In genomic region chr14:77151245-77151644, GRCh38 we compare ENCODE assay signal across 9 cellular contexts. TPM values are rescaled to one million over a fixed set of nuclear protein-coding genes. Genes with fewer than 3 reads are reported as not detected.
DNase-seq lines count a peak whose midpoint lies in the region; ATAC-seq and TF ChIP-seq lines count a peak whose summit lies in the region.
"Had no signal": no experiment of that assay in that cellular context is flagged by ENCODE, and none has a peak within 500 bp of the region (broad histone marks: within the 10 kb centered on the region; RNA-seq: fewer than 3 reads in every experiment).

No MANE protein-coding gene starts in this region.

- no peak overlapping the region for H2AFZ ChIP-seq in Karpas-422 (ENCODE audit: low read length)

- no peak overlapping the region for H3K4me3 Mint-ChIP-seq in activated CD4-positive, alpha-beta memory T cell treated with anti-CD3 and anti-CD28 coated beads for 36 hours

- intact Hi-C loops in posterior vena cava (cut with DNase I) = loop anchor here (5.0 to 10.0 kb wide), 2 partner anchors 164 to 166 kb away; no protein-coding TSS in a partner anchor
- intact Hi-C loops in activated CD4-positive, alpha-beta memory T cell treated with anti-CD3 and anti-CD28 coated beads for 36 hours (cut with micrococcal nuclease) = loop anchor here (5.0 kb wide), 2 partner anchors 61 to 306 kb away; partner anchors contain the start of genes AHSA1 and VIPAS39

- H3K27me3 Mint-ChIP-seq in activated CD4-positive, alpha-beta memory T cell treated with anti-CD3 and anti-CD28 coated beads for 36 hours = peaks cover 34% of the 10 kb centered on the region

- no peaks in the 10 kb centered on the region for H3K36me3 Mint-ChIP-seq in activated CD4-positive, alpha-beta memory T cell treated with anti-CD3 and anti-CD28 coated beads for 36 hours

- no peaks in the 10 kb centered on the region for H3K9me2 ChIP-seq in Karpas-422 (replicated peaks; ENCODE audit: insufficient read depth, low read length)

- H3K27ac ChIP-seq in Karpas-422 (ENCODE audit: low read length) (no peak overlapping the region), WERI-Rb-1 (no peak overlapping the region)

- CTCF ChIA-PET in activated CD4-positive, alpha-beta memory T cell treated with anti-CD3 and anti-CD28 coated beads for 36 hours (lab: Charles Lee) = interaction anchor here (0.5 to 8.0 kb wide), 24 partner anchors 9 to 1449 kb away, joined by 3 to 159 read pairs (median 4); partner anchors contain the start of genes CIPC, GSTZ1, POMT2 and ZDHHC22

- H3K9me3 ChIP-seq in Karpas-422 (ENCODE audit: low read length) (no peaks in the 10 kb centered on the region), WERI-Rb-1 (ENCODE audit: severe bottlenecking) (no peaks in the 10 kb centered on the region)

- H3K27ac Mint-ChIP-seq in activated CD4-positive, alpha-beta memory T cell treated with anti-CD3 and anti-CD28 coated beads for 36 hours = no peak overlapping the region

- POLR2A ChIA-PET in activated CD4-positive, alpha-beta memory T cell treated with anti-CD3 and anti-CD28 coated beads for 36 hours (lab: Charles Lee) = no interaction called here

- H4K20me1 ChIP-seq in Karpas-422 (ENCODE audit: insufficient read depth, low read depth, low read length) = no peaks in the 10 kb centered on the region

- H3K4me3 ChIP-seq in Karpas-422 (ENCODE audit: low read length) (no peak overlapping the region), WERI-Rb-1 (ENCODE audit: low read depth, low read length) (no peak overlapping the region)

- H3K9ac ChIP-seq in Karpas-422 (ENCODE audit: low read length) = no peak overlapping the region

- peak; percentile 78 for TF ChIP-seq CTCF in WERI-Rb-1 (IDR thresholded peaks at IDR 0.05; ENCODE audit: low read depth, low read length)

- DNase-seq in ELR (ENCODE audit: low read depth) (peak; percentile 52), Karpas-422 (peak; percentile 75), WERI-Rb-1 (peak; percentile 53), medulla oblongata (ENCODE audit: extremely low spot score) (peak; percentile 20), posterior vena cava (ENCODE audit: low spot score) (no peak), T-helper 9 cell (no peak)
- no peak for DNase-seq in activated CD4-positive, alpha-beta memory T cell treated with anti-CD3 and anti-CD28 coated beads for 36 hours

- ATAC-seq in HG02678 (IDR thresholded peaks at IDR 0.05; ENCODE audit: unreplicated experiment) = no peak

- H3K36me3 ChIP-seq in Karpas-422 (ENCODE audit: insufficient read depth, low read length) (no peaks in the 10 kb centered on the region), WERI-Rb-1 (no peaks in the 10 kb centered on the region)

- H3K79me2 ChIP-seq in Karpas-422 (ENCODE audit: low read length) = no peaks in the 10 kb centered on the region

- H3K9me3 Mint-ChIP-seq in activated CD4-positive, alpha-beta memory T cell treated with anti-CD3 and anti-CD28 coated beads for 36 hours = no peaks in the 10 kb centered on the region

- no peaks in the 10 kb centered on the region for H3K4me1 Mint-ChIP-seq in activated CD4-positive, alpha-beta memory T cell treated with anti-CD3 and anti-CD28 coated beads for 36 hours (ENCODE audit: low read depth)

- no peaks in the 10 kb centered on the region for H3K4me1 ChIP-seq in Karpas-422 (ENCODE audit: low read length)

- H3K27me3 ChIP-seq in Karpas-422 (ENCODE audit: low read length) = 0 out of 2 replicates have a peak, but pooled peaks cover 2% of the 10 kb centered on the region
- H3K27me3 ChIP-seq in WERI-Rb-1 (ENCODE audit: insufficient read depth, low read depth, severe bottlenecking) = no peaks in the 10 kb centered on the region

- no peak overlapping the region for H3K4me2 ChIP-seq in Karpas-422 (ENCODE audit: low read depth, low read length, poor library complexity, severe bottlenecking)

RNA-seq across cellular contexts. Expression of gene ZDHHC22, which starts 9.7 kb away (rescaled TPM):
- not detected in 2 replicates for total RNA-seq in Karpas-422 (2014; rRNA removed; shearing (Covaris generic); ENCODE audit: low replicate concordance)
- not detected for total RNA-seq in posterior vena cava
- total RNA-seq in activated CD4-positive, alpha-beta memory T cell treated with anti-CD3 and anti-CD28 coated beads for 36 hours = not detected
- total RNA-seq: RPMI7951 had no signal

RNA-seq across cellular contexts. Expression of gene TMEM63C, which starts 30.4 kb away (rescaled TPM):
- total RNA-seq in Karpas-422 (2014; rRNA removed; shearing (Covaris generic); ENCODE audit: low replicate concordance) = 5.0 and 8.4 TPM in 2 replicates
- not detected for total RNA-seq in posterior vena cava
- total RNA-seq in activated CD4-positive, alpha-beta memory T cell treated with anti-CD3 and anti-CD28 coated beads for 36 hours = 1 to 10 TPM in 1 of 2 experiments, under 1 TPM in 1; 0.80 to 1.7 TPM
- total RNA-seq: RPMI7951 had no signal

RNA-seq across cellular contexts. Expression of gene CIPC, which starts 53.2 kb away (rescaled TPM):
- 34.0 and 47.0 TPM in 2 replicates for total RNA-seq in Karpas-422 (2014; rRNA removed; shearing (Covaris generic); ENCODE audit: low replicate concordance)
- 10 to 100 TPM; 28.8 to 32.4 TPM for total RNA-seq in posterior vena cava
- 1 to 10 TPM; 7.3 to 7.5 TPM for total RNA-seq in activated CD4-positive, alpha-beta memory T cell treated with anti-CD3 and anti-CD28 coated beads for 36 hours

Comparison
In these comparisons a context has a peak if more than half of its experiments do, and no peak if none do; other contexts are left out.
1. DNase-seq: peak in ELR (single experiment), Karpas-422 (single experiment), WERI-Rb-1 (single experiment) and medulla oblongata (single experiment); none in posterior vena cava (single experiment), T-helper 9 cell (single experiment) and activated CD4-positive, alpha-beta memory T cell treated with anti-CD3 and anti-CD28 coated beads for 36 hours (single experiment).